24 cellular contexts compared by ENCODE assay signal in the genomic region with DNA sequence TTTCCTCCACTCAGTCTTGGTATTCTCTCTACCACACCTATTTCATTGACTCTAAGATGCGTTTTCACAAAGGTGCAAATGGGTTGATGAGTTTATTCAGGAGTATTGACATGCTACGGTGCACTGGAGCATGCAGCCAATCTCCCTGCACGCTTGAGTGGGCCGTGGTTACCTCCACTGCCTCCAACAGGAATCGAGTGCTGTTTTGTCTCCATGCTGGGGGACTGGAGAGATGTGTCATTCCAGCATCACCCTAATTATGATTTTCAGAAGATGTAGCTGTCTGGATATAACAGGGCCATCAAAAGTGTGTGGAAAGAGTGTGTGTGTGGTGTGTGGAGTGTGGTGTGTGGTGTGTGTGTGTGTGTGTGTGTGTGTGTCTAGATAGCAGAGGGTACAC.
"Had no signal": no experiment of that assay in that cellular context is flagged by ENCODE, and none has a peak within 500 bp of the region (broad histone marks: within the 10 kb centered on the region; RNA-seq: fewer than 3 reads in every experiment).

No MANE protein-coding gene starts in this region.

- H3K4me1 ChIP-seq: body of pancreas, stomach, upper lobe of left lung had no signal

- ATAC-seq: activated T-cell treated with anti-CD3 and anti-CD28 coated beads, Interleukin-2, amount 50 U/mL, for 72 hours; body of pancreas; left colon; right cardiac atrium; stimulated activated naive B cell treated with anti-CD40 and anti-IgM and Interleukin-4, amounts not matched to agents 10 μg/mL and 1 μg/mL and 100 μg/mL, for 72 hours had no signal

- H3K27me3 ChIP-seq: body of pancreas, dorsolateral prefrontal cortex, hepatocyte, stomach, thyroid gland, upper lobe of left lung had no signal

- H3K27ac ChIP-seq: body of pancreas, dorsolateral prefrontal cortex, hepatocyte, stomach, thyroid gland, upper lobe of left lung, VCaP had no signal

- H3K4me2 ChIP-seq: hepatocyte had no signal

- H2AFZ ChIP-seq: hepatocyte had no signal

- H3K4me3 ChIP-seq: body of pancreas, dorsolateral prefrontal cortex, hepatocyte, stomach, thyroid gland, upper lobe of left lung had no signal

- DNase-seq: activated CD4-positive, alpha-beta T cell treated with anti-CD3 and anti-CD28 coated beads for 4 hours; activated CD4-positive, alpha-beta T cell treated with anti-CD3 and anti-CD28 coated beads, Interleukin-2, amount 50 U/mL, for 4 hours; activated naive CD4-positive, alpha-beta T cell treated with Interleukin-2 at 50 U/mL for 16 hours; activated T-cell treated with anti-CD3 and anti-CD28 coated beads for 4 hours; activated T-cell treated with anti-CD3 and anti-CD28 coated beads, Interleukin-2, amount 50 U/mL, for 72 hours; aorta; body of pancreas; dorsolateral prefrontal cortex; effector memory CD4-positive, alpha-beta T cell; glutamatergic neuron; left colon; mammary epithelial cell; naive B cell; occipital lobe; right cardiac atrium; stimulated activated CD4-positive, alpha-beta T cell treated with anti-CD3 and anti-CD28 coated beads, Interleukin-15, amount 100 ng/mL, for 24 hours; stimulated activated CD4-positive, alpha-beta T cell treated with anti-CD3 and anti-CD28 coated beads, Interleukin-2, amount 100 ng/mL, for 24 hours; stimulated activated naive B cell treated with anti-CD40 and anti-IgM and Interleukin-4, amounts not matched to agents 10 μg/mL and 1 μg/mL and 100 μg/mL, for 72 hours; stomach; T-helper 9 cell; thyroid gland; upper lobe of left lung had no signal

- H3K9me3 ChIP-seq: body of pancreas, stomach, thyroid gland, upper lobe of left lung had no signal

- H3K36me3 ChIP-seq: stomach, thyroid gland, upper lobe of left lung had no signal
